In the genomic region with DNA sequence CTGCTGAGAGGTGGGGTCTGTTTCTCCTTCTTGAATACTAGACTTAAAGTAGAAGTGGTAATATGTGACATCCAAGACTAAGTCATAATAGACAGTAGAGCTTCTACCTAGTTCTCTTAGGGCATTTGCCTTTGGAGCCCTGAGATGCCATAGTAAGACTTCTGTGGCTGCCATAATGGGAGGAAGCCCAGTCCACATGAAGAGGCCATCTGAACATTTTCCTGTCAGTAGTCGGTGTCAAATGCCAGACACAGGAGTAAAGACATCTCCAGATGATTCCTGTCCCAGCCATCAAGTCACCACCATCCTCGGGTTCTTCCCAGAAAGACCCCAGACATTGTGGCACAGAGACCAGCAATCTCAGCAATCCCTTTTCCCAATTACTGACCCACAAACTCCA, we compare ENCODE assay signal across 4 cellular contexts. TPM values are rescaled to one million over a fixed set of nuclear protein-coding genes. Genes with fewer than 3 reads are reported as not detected.
"Had no signal": no experiment of that assay in that cellular context is flagged by ENCODE, and none has a peak within 500 bp of the region (broad histone marks: within the 10 kb centered on the region; RNA-seq: fewer than 3 reads in every experiment).

No MANE protein-coding gene starts in this region.

- H3K4me3 ChIP-seq: GM12878 had no signal

- ATAC-seq: GM12878 had no signal

- DNase-seq: GDM1, GF-D8 had no signal

RNA-seq across cellular contexts. Expression of gene IRX6, which starts 58.1 kb away (rescaled TPM):
- total RNA-seq: G401, GM12878 had no signal
- polyA plus RNA-seq: GM12878 had no signal
